Comparison of ENCODE assay signal across 11 cellular contexts in genomic region chr17:82889496-82890338, GRCh38. TPM values are rescaled to one million over a fixed set of nuclear protein-coding genes. Genes with fewer than 3 reads are reported as not detected.
DNase-seq lines count a peak whose midpoint lies in the region; ATAC-seq, FAIRE-seq and TF ChIP-seq lines count a peak whose summit lies in the region.
"Had no signal": no experiment of that assay in that cellular context is flagged by ENCODE, and none has a peak within 500 bp of the region (broad histone marks: within the 10 kb centered on the region; RNA-seq: fewer than 3 reads in every experiment).

No MANE protein-coding gene starts in this region.

- H3K36me3 Mint-ChIP-seq in neural progenitor cell (peaks cover 35% of the 10 kb centered on the region), CD14-positive monocyte (peaks cover 31 to 45% of the 10 kb centered on the region in 2 donors)

- H3K9me3 ChIP-seq in neural progenitor cell (ENCODE audit: low read depth), result no peaks in the 10 kb centered on the region

- peak; percentile 3 for DNase-seq in COLO668 (lab: John Stamatoyannopoulos, UW; ENCODE audit: unreplicated experiment)
- DNase-seq in NCI-H69 (lab: John Stamatoyannopoulos, UW), result peak; percentile 67
- peak in 1 of 2 donors; percentile 10 for DNase-seq in foreskin keratinocyte
- DNase-seq in neural progenitor cell (ENCODE audit: low spot score), result no peak
- no peak for DNase-seq in CD14-positive monocyte (ENCODE audit: low spot score)
- DNase-seq in D721Med (ENCODE audit: insufficient read length, low spot score), result no peak
- DNase-seq in activated effector memory CD4-positive, alpha-beta T cell treated with anti-CD3 and anti-CD28 coated beads, Interleukin-2, amount 50 U/mL, for 16 hours, result no peak
- DNase-seq: activated B cell treated with CpG ODN at 0.5 μM for 24 hours, activated gamma-delta T cell, hippocampal formation had no signal

- H3K27me3 Mint-ChIP-seq in neural progenitor cell (ENCODE audit: insufficient read depth, low read depth) (peaks cover 4% of the 10 kb centered on the region), CD14-positive monocyte (ENCODE audit: low read depth in 3 of 3) (peaks cover 0 to 3% (median 0%) of the 10 kb centered on the region in 3 donors)
- H3K27me3 Mint-ChIP-seq: activated B cell treated with CpG ODN at 0.5 μM for 24 hours had no signal

- no peak overlapping the region for H3K4me2 ChIP-seq in neural progenitor cell

- peaks cover 50% of the 10 kb centered on the region for H3K4me1 Mint-ChIP-seq in neural progenitor cell
- H3K4me1 Mint-ChIP-seq in CD14-positive monocyte, result peaks cover 48% of the 10 kb centered on the region

- H4K20me1 ChIP-seq in neural progenitor cell (ENCODE audit: low read depth), result no peaks in the 10 kb centered on the region

- no peaks in the 10 kb centered on the region for H3K36me3 ChIP-seq in neural progenitor cell

- H3K9ac ChIP-seq in neural progenitor cell, result no peak overlapping the region

- H2AFZ ChIP-seq in neural progenitor cell (replicated peaks), result no peak overlapping the region

- H3K27ac ChIP-seq in foreskin keratinocyte (peak overlapping the region; percentile 63), neural progenitor cell (no peak overlapping the region)

- no peak overlapping the region for H3K4me3 ChIP-seq in neural progenitor cell

- no peak for TF ChIP-seq CTCF in foreskin keratinocyte (conservative IDR thresholded peaks at IDR 0.05)
- no peak for TF ChIP-seq CTCF in neural progenitor cell (IDR thresholded peaks at IDR 0.05)
- TF ChIP-seq CTCF in CD14-positive monocyte (IDR thresholded peaks at IDR 0.05), result no peak
- no peak for TF ChIP-seq CTCF in D721Med (IDR thresholded peaks at IDR 0.05; ENCODE audit: insufficient read depth, missing control alignments)

- H3K4me3 Mint-ChIP-seq in neural progenitor cell (no peak overlapping the region), CD14-positive monocyte (no peak overlapping the region)
- H3K4me3 Mint-ChIP-seq: activated B cell treated with CpG ODN at 0.5 μM for 24 hours had no signal

- no peaks in the 10 kb centered on the region for H3F3A ChIP-seq in neural progenitor cell (ENCODE audit: low read depth)

- H3K9me3 Mint-ChIP-seq in neural progenitor cell (no peaks in the 10 kb centered on the region), CD14-positive monocyte (peaks cover 0 to 6% (median 0%) of the 10 kb centered on the region in 7 donors)

- intact Hi-C loops in CD14-positive monocyte (cut with micrococcal nuclease), result no loop called here

- H3K79me2 ChIP-seq in neural progenitor cell (ENCODE audit: low read depth), result no peaks in the 10 kb centered on the region

- peaks cover 10% of the 10 kb centered on the region for H3K4me1 ChIP-seq in foreskin keratinocyte
- no peaks in the 10 kb centered on the region for H3K4me1 ChIP-seq in neural progenitor cell

- FAIRE-seq in D721Med (lab: Jason Lieb, UNC), result no peak

- H3K27me3 ChIP-seq in foreskin keratinocyte (no peaks in the 10 kb centered on the region), neural progenitor cell (no peaks in the 10 kb centered on the region)

- H3K27ac Mint-ChIP-seq in neural progenitor cell, result peak overlapping the region; percentile 95
- peak overlapping the region in 1 of 7 donors; percentile 26 for H3K27ac Mint-ChIP-seq in CD14-positive monocyte
- H3K27ac Mint-ChIP-seq: activated B cell treated with CpG ODN at 0.5 μM for 24 hours had no signal

- ATAC-seq in foreskin keratinocyte (no peak), GM21576 (IDR thresholded peaks at IDR 0.05; ENCODE audit: unreplicated experiment) (no peak)

RNA-seq across cellular contexts. Expression of gene ZNF750, which starts 49.9 kb away (rescaled TPM):
- total RNA-seq in foreskin keratinocyte, result 0.18 and 0.27 TPM in 2 replicates
- polyA plus RNA-seq in foreskin keratinocyte, result 0.12 TPM in 2 replicates
- total RNA-seq in neural progenitor cell (ENCODE audit: low replicate concordance), result not detected in 2 replicates
- not detected for polyA plus RNA-seq in CD14-positive monocyte
- total RNA-seq: activated B cell treated with CpG ODN at 0.5 μM for 24 hours had no signal

Comparison
In these comparisons a context has a peak if more than half of its experiments do, and no peak if none do; other contexts are left out.
1. DNase-seq: peak in COLO668 (single experiment) and NCI-H69 (single experiment); none in neural progenitor cell (single experiment), CD14-positive monocyte (single experiment), D721Med (single experiment) and activated effector memory CD4-positive, alpha-beta T cell treated with anti-CD3 and anti-CD28 coated beads, Interleukin-2, amount 50 U/mL, for 16 hours (single experiment).